ENCODE assay signal across 36 cellular contexts in genomic region chr20:2394411-2395055, GRCh38. TPM values are rescaled to one million over a fixed set of nuclear protein-coding genes. Genes with fewer than 3 reads are reported as not detected.
"Had no signal": no experiment of that assay in that cellular context is flagged by ENCODE, and none has a peak within 500 bp of the region (broad histone marks: within the 10 kb centered on the region; RNA-seq: fewer than 3 reads in every experiment).

No MANE protein-coding gene starts in this region.

- H3K4me3 Mint-ChIP-seq: activated B cell treated with CpG ODN at 0.5 μM for 24 hours; activated CD4-positive, alpha-beta memory T cell treated with anti-CD3 and anti-CD28 coated beads for 36 hours; activated CD4-positive, alpha-beta T cell treated with anti-CD3 and anti-CD28 coated beads, Interleukin-2, amount 10 ng/mL, durations not matched to agents 24 days and 14 days; activated CD8-positive, alpha-beta T cell treated with anti-CD3 and anti-CD28 coated beads, Interleukin-2, amount 10 ng/mL, durations not matched to agents 7 days and 5 days; activated naive CD8-positive, alpha-beta T cell; activated T-cell treated with anti-CD3 and anti-CD28 coated beads, Interleukin-2, amount 50 U/mL, for 4 hours; central memory CD8-positive, alpha-beta T cell; dendritic cell treated with granulocyte-macrophage colony-stimulating factor and Interleukin-4, amounts not matched to agents 40 ng/mL and 50 ng/mL, for 4 days; endodermal cell; T-helper 17 cell; T-helper 2 cell treated with Interferon-gamma antibody and Interleukin-4, amounts not matched to agents 5 μg/mL and 100 μg/mL, for 36 hours had no signal

- H3K9me3 ChIP-seq: gastrocnemius medialis had no signal

- H3K27ac ChIP-seq: brain microvascular endothelial cell, coronary artery, dorsolateral prefrontal cortex, esophagus muscularis mucosa, foreskin keratinocyte, gastrocnemius medialis, heart left ventricle, WERI-Rb-1 had no signal

- H3K36me3 Mint-ChIP-seq: activated CD4-positive, alpha-beta memory T cell treated with anti-CD3 and anti-CD28 coated beads for 36 hours; activated naive CD8-positive, alpha-beta T cell had no signal

- H3K4me3 ChIP-seq: coronary artery, dorsolateral prefrontal cortex, esophagus muscularis mucosa, gastrocnemius medialis, heart left ventricle had no signal

- H3K9me3 Mint-ChIP-seq: activated B cell treated with CpG ODN at 0.5 μM for 24 hours; activated CD4-positive, alpha-beta T cell treated with anti-CD3 and anti-CD28 coated beads, Interleukin-2, amount 10 ng/mL, durations not matched to agents 24 days and 14 days; activated T-helper 2 cell treated with anti-CD3 and anti-CD28 coated beads, Interferon-gamma antibody, Interleukin-2, Interleukin-4, amounts not matched to agents 10 μg/mL and 5 μg/mL and 100 μg/mL, durations not matched to agents 14 hours and 24 hours and 36 hours; central memory CD8-positive, alpha-beta T cell; endodermal cell; T-helper 2 cell treated with Interferon-gamma antibody and Interleukin-4, amounts not matched to agents 5 μg/mL and 100 μg/mL, for 36 hours had no signal

- ATAC-seq: activated CD4-positive, CD25-positive, alpha-beta regulatory T cell treated with anti-CD3 and anti-CD28 coated beads, Interleukin-2, amount 50 U/mL, for 24 hours; activated CD8-positive, alpha-beta T cell treated with anti-CD3 and anti-CD28 coated beads, Interleukin-2, amount 10 ng/mL, durations not matched to agents 7 days and 5 days; activated T-cell treated with anti-CD3 and anti-CD28 coated beads, Interleukin-2, amount 50 U/mL, for 4 hours; foreskin keratinocyte; gastrocnemius medialis; heart left ventricle; T-helper 17 cell had no signal

- DNase-seq: activated B cell treated with CpG ODN at 0.5 μM for 24 hours; activated CD4-positive, alpha-beta memory T cell treated with anti-CD3 and anti-CD28 coated beads for 36 hours; activated CD4-positive, alpha-beta T cell treated with anti-CD3 and anti-CD28 coated beads, Interleukin-2, amount 10 ng/mL, durations not matched to agents 24 days and 14 days; activated CD8-positive, alpha-beta T cell treated with anti-CD3 and anti-CD28 coated beads, Interleukin-2, amount 10 ng/mL, durations not matched to agents 7 days and 5 days; activated gamma-delta T cell treated with Interleukin-2 at 50 U/mL for 16 hours; activated naive CD4-positive, alpha-beta T cell treated with anti-CD3 and anti-CD28 coated beads, Interleukin-2, amount 50 U/mL, for 16 hours; activated naive CD4-positive, alpha-beta T cell treated with Interleukin-2 at 50 U/mL for 16 hours; activated T-cell treated with anti-CD3 and anti-CD28 coated beads, Interleukin-2, amount 50 U/mL, for 4 hours; amniotic stem cell; anterior cingulate cortex; brain microvascular endothelial cell; dorsolateral prefrontal cortex; effector memory CD4-positive, alpha-beta T cell; endodermal cell; erythroblast; gastrocnemius medialis; glutamatergic neuron; heart left ventricle; T-helper 1 cell; T-helper 17 cell; T1000; WERI-Rb-1 had no signal

- H3K36me3 ChIP-seq: brain microvascular endothelial cell, esophagus muscularis mucosa, gastrocnemius medialis, heart left ventricle, WERI-Rb-1 had no signal

- H3K27me3 ChIP-seq: brain microvascular endothelial cell, foreskin keratinocyte, gastrocnemius medialis had no signal

- H3K27me3 Mint-ChIP-seq: activated B cell treated with CpG ODN at 0.5 μM for 24 hours; activated CD4-positive, alpha-beta memory T cell treated with anti-CD3 and anti-CD28 coated beads for 36 hours; activated naive CD8-positive, alpha-beta T cell had no signal

- H3K4me1 Mint-ChIP-seq: activated CD4-positive, alpha-beta T cell treated with anti-CD3 and anti-CD28 coated beads, Interleukin-2, amount 10 ng/mL, durations not matched to agents 24 days and 14 days; central memory CD8-positive, alpha-beta T cell; endodermal cell; T-helper 17 cell had no signal

- H3K4me1 ChIP-seq: esophagus muscularis mucosa, foreskin keratinocyte, gastrocnemius medialis, heart left ventricle had no signal

- H3K27ac Mint-ChIP-seq: activated B cell treated with CpG ODN at 0.5 μM for 24 hours; activated CD4-positive, alpha-beta memory T cell treated with anti-CD3 and anti-CD28 coated beads for 36 hours; activated CD4-positive, alpha-beta T cell treated with anti-CD3 and anti-CD28 coated beads, Interleukin-2, amount 10 ng/mL, durations not matched to agents 24 days and 14 days; activated CD8-positive, alpha-beta T cell treated with anti-CD3 and anti-CD28 coated beads, Interleukin-2, amount 10 ng/mL, durations not matched to agents 7 days and 5 days; activated naive CD8-positive, alpha-beta T cell; activated T-helper 2 cell treated with anti-CD3 and anti-CD28 coated beads, Interferon-gamma antibody, Interleukin-2, Interleukin-4, amounts not matched to agents 10 μg/mL and 5 μg/mL and 100 μg/mL, durations not matched to agents 14 hours and 24 hours and 36 hours; dendritic cell treated with granulocyte-macrophage colony-stimulating factor and Interleukin-4, amounts not matched to agents 40 ng/mL and 50 ng/mL, for 4 days; endodermal cell; T-helper 17 cell; T-helper 2 cell treated with Interferon-gamma antibody and Interleukin-4, amounts not matched to agents 5 μg/mL and 100 μg/mL, for 36 hours had no signal

RNA-seq across cellular contexts. Expression of gene TGM6, which starts 13.8 kb away (rescaled TPM):
- total RNA-seq: activated B cell treated with CpG ODN at 0.5 μM for 24 hours; activated CD4-positive, alpha-beta memory T cell treated with anti-CD3 and anti-CD28 coated beads for 36 hours; activated CD4-positive, alpha-beta T cell treated with anti-CD3 and anti-CD28 coated beads, Interleukin-2, amount 10 ng/mL, durations not matched to agents 24 days and 14 days; activated CD8-positive, alpha-beta T cell treated with anti-CD3 and anti-CD28 coated beads, Interleukin-2, amount 10 ng/mL, durations not matched to agents 7 days and 5 days; activated T-cell treated with anti-CD3 and anti-CD28 coated beads, Interleukin-2, amount 50 U/mL, for 4 hours; activated T-helper 2 cell treated with anti-CD3 and anti-CD28 coated beads, Interferon-gamma antibody, Interleukin-2, Interleukin-4, amounts not matched to agents 10 μg/mL and 5 μg/mL and 100 μg/mL, durations not matched to agents 14 hours and 24 hours and 36 hours; astrocyte; bronchial epithelial cell; cardiac septum; cerebellum; endodermal cell; esophagus muscularis mucosa; foreskin keratinocyte; gastrocnemius medialis; heart left ventricle; T-helper 17 cell had no signal
- polyA plus RNA-seq: adipose tissue, foreskin keratinocyte, heart left ventricle had no signal
